ENCODE assay signal across 11 cellular contexts in the genomic region with DNA sequence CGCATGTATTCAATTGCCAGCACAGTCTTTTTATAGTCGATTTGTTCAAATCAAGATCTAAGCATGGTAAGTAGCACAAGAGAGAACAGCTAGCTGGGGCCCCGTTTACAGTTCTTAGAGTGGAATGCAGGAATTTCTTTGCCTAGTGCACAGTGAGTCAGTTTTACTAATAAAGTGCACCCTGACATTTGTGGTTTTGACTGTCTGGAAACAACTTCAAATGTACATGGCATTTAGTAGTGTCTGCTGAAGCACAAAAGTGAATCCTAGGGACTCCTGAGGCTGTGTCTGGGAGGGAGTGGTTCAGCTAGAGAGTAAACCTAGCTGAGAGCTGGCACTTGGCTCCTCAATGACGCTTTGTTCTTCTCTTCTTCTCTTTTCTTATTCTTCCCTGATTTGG.
A peak's percentile ranks its signal among the peaks of the same experiment; 100 is the strongest.
DNase-seq lines count a peak whose midpoint lies in the region; ATAC-seq, FAIRE-seq and TF ChIP-seq lines count a peak whose summit lies in the region.
"Had no signal": no experiment of that assay in that cellular context is flagged by ENCODE, and none has a peak within 500 bp of the region (broad histone marks: within the 10 kb centered on the region; RNA-seq: fewer than 3 reads in every experiment).

No MANE protein-coding gene starts in this region.

- TF ChIP-seq CTCF in bronchial epithelial cell (IDR thresholded peaks at IDR 0.05; ENCODE audit: insufficient read depth, low read length, severe bottlenecking) (no peak), progenitor cell of endocrine pancreas (IDR thresholded peaks at IDR 0.05; ENCODE audit: unreplicated experiment) (no peak), D721Med (IDR thresholded peaks at IDR 0.05; ENCODE audit: insufficient read depth, missing control alignments) (no peak)

- H3K27me3 Mint-ChIP-seq in progenitor cell of endocrine pancreas = no peaks in the 10 kb centered on the region

- no peak for ATAC-seq in right cardiac atrium

- H3K4me1 Mint-ChIP-seq in progenitor cell of endocrine pancreas (ENCODE audit: low read depth) = peaks cover 16% of the 10 kb centered on the region
- H3K4me1 Mint-ChIP-seq: naive B cell had no signal

- peak overlapping the region; percentile 63 for H3K27ac ChIP-seq in mesodermal cell (ENCODE audit: low read depth, low read length, severe bottlenecking)
- no peak overlapping the region for H3K27ac ChIP-seq in right cardiac atrium (ENCODE audit: low read length)

- no peaks in the 10 kb centered on the region for H3K36me3 Mint-ChIP-seq in progenitor cell of endocrine pancreas (ENCODE audit: insufficient read depth)
- H3K36me3 Mint-ChIP-seq: naive B cell had no signal

- no peaks in the 10 kb centered on the region for H3K9me3 Mint-ChIP-seq in progenitor cell of endocrine pancreas (ENCODE audit: low read depth)

- no peak overlapping the region for H3K4me3 Mint-ChIP-seq in progenitor cell of endocrine pancreas (ENCODE audit: low read depth)
- H3K4me3 Mint-ChIP-seq: naive B cell had no signal

- H3K4me1 ChIP-seq in mesodermal cell (ENCODE audit: control insufficient read depth, insufficient read depth, low read length, poor library complexity, severe bottlenecking) (peaks cover 13% of the 10 kb centered on the region), right cardiac atrium (ENCODE audit: control insufficient read depth, insufficient read depth, low read length) (no peaks in the 10 kb centered on the region)

- intact Hi-C loops in right cardiac atrium (cut with DNase I) = no loop called here

- H3K27me3 ChIP-seq in MG63 (no peaks in the 10 kb centered on the region), bronchial epithelial cell (ENCODE audit: control insufficient read depth, insufficient read depth, low read length) (no peaks in the 10 kb centered on the region), right cardiac atrium (ENCODE audit: control insufficient read depth, insufficient read depth) (no peaks in the 10 kb centered on the region)

- H3K27ac Mint-ChIP-seq in progenitor cell of endocrine pancreas = no peak overlapping the region

- whole genome bisulfite sequencing in mesodermal cell (ENCODE audit: insufficient coverage in 2 of 2), 2 experiments = 50 to 100% methylated on average over 1 of the region's 4 CpGs
- WGBS in right cardiac atrium = 73% methylated on average over 4 of the region's 4 CpGs

- peak; percentile 74 for DNase-seq in COLO829 (ENCODE audit: low spot score)
- DNase-seq in MG63 = peak; percentile 54
- DNase-seq in bronchial epithelial cell (ENCODE audit: low read depth) = peak; percentile 87
- DNase-seq in progenitor cell of endocrine pancreas (ENCODE audit: low spot score, unreplicated experiment) = no peak
- no peak for DNase-seq in KG1 (lab: John Stamatoyannopoulos, UW)
- no peak for DNase-seq in right cardiac atrium
- no peak for DNase-seq in D721Med (ENCODE audit: insufficient read length, low spot score)
- DNase-seq: naive B cell, NCI-H82 had no signal

- FAIRE-seq in bronchial epithelial cell (lab: Jason Lieb, UNC) (no peak), D721Med (lab: Jason Lieb, UNC) (no peak)
- FAIRE-seq: G401.6 had no signal

- no peak overlapping the region for H3K4me3 ChIP-seq in MG63
- H3K4me3 ChIP-seq in bronchial epithelial cell (ENCODE audit: low read depth, low read length) = no peak overlapping the region
- H3K4me3 ChIP-seq in mesodermal cell (ENCODE audit: extremely low read depth, insufficient read depth, low read length, poor library complexity, severe bottlenecking) = no peak overlapping the region
- H3K4me3 ChIP-seq in right cardiac atrium (ENCODE audit: low read length) = no peak overlapping the region

- H3K9me3 ChIP-seq in MG63 = no peaks in the 10 kb centered on the region
- no peaks in the 10 kb centered on the region for H3K9me3 ChIP-seq in mesodermal cell (ENCODE audit: control insufficient read depth, low read length)
- H3K9me3 ChIP-seq in right cardiac atrium (ENCODE audit: control insufficient read depth, low read length) = no peaks in the 10 kb centered on the region

- H3K36me3 ChIP-seq in MG63 (no peaks in the 10 kb centered on the region), bronchial epithelial cell (ENCODE audit: control insufficient read depth, insufficient read depth, low read length) (no peaks in the 10 kb centered on the region), mesodermal cell (ENCODE audit: control insufficient read depth, insufficient read depth, low read length) (no peaks in the 10 kb centered on the region)

Comparison
In these comparisons a context has a peak if more than half of its experiments do, and no peak if none do; other contexts are left out.
1. DNase-seq: peak in COLO829 (single experiment), MG63 (single experiment) and bronchial epithelial cell (single experiment); none in progenitor cell of endocrine pancreas (single experiment), KG1 (single experiment), right cardiac atrium (0 of 3) and D721Med (single experiment).